ENCODE assay signal across 18 cellular contexts in genomic region chr1:38576241-38576640, GRCh38.
"Had no signal": no experiment of that assay in that cellular context is flagged by ENCODE, and none has a peak within 500 bp of the region (broad histone marks: within the 10 kb centered on the region; RNA-seq: fewer than 3 reads in every experiment).

No MANE protein-coding gene starts in this region.

- H3K9me3 ChIP-seq: prostate gland, right lobe of liver, stomach, testis, upper lobe of left lung had no signal

- H3K27me3 ChIP-seq: right lobe of liver, testis had no signal

- ATAC-seq: activated naive CD4-positive, alpha-beta T cell treated with anti-CD3 and anti-CD28 coated beads, Interleukin-2, amount 50 U/mL, for 72 hours; activated T-cell treated with anti-CD3 and anti-CD28 coated beads, Interleukin-2, amount 50 U/mL, for 72 hours; esophagus mucosa; right lobe of liver had no signal

- H3K27ac ChIP-seq: prostate gland, right lobe of liver, stomach, testis, upper lobe of left lung had no signal

- H3K27ac Mint-ChIP-seq: activated naive CD4-positive, alpha-beta T cell treated with anti-CD3 and anti-CD28 coated beads, Interleukin-2, amount 50 U/mL, for 72 hours; activated T-cell treated with anti-CD3 and anti-CD28 coated beads, Interleukin-2, amount 50 U/mL, for 72 hours; nephron progenitor cell had no signal

- H3K4me1 ChIP-seq: right lobe of liver, testis had no signal

- H3K4me3 ChIP-seq: prostate gland, right lobe of liver, stomach, testis, upper lobe of left lung had no signal

- H3K9me3 Mint-ChIP-seq: activated naive CD4-positive, alpha-beta T cell treated with anti-CD3 and anti-CD28 coated beads, Interleukin-2, amount 50 U/mL, for 72 hours; activated T-cell treated with anti-CD3 and anti-CD28 coated beads, Interleukin-2, amount 50 U/mL, for 72 hours; nephron progenitor cell had no signal

- H3K4me3 Mint-ChIP-seq: activated T-cell treated with anti-CD3 and anti-CD28 coated beads, Interleukin-2, amount 50 U/mL, for 72 hours; nephron progenitor cell had no signal

- H3K36me3 ChIP-seq: prostate gland, right lobe of liver, stomach, upper lobe of left lung had no signal

- DNase-seq: activated CD4-positive, alpha-beta T cell treated with anti-CD3 and anti-CD28 coated beads for 1 hour; activated CD4-positive, alpha-beta T cell treated with anti-CD3 and anti-CD28 coated beads, Interleukin-2, amount 50 U/mL, for 48 hours; activated gamma-delta T cell; activated T-cell treated with anti-CD3 and anti-CD28 coated beads, Interleukin-2, amount 50 U/mL, for 72 hours; hypothalamus; kidney glomerular epithelial cell; mesendoderm; nephron progenitor cell; occipital lobe; stimulated activated CD4-positive, alpha-beta T cell treated with anti-CD3 and anti-CD28 coated beads, Interleukin-1b, Interleukin-23, amount 100 ng/mL, for 48 hours; T-helper 9 cell; testis; upper lobe of left lung had no signal
